In genomic region chr9:33719581-33720374, GRCh38 we compare ENCODE assay signal across 8 cellular contexts.
A peak's percentile ranks its signal among the peaks of the same experiment; 100 is the strongest.
DNase-seq lines count a peak whose midpoint lies in the region; ATAC-seq lines count a peak whose summit lies in the region.

No MANE protein-coding gene starts in this region.

- POLR2A ChIA-PET in naive thymus-derived CD8-positive, alpha-beta T cell (lab: Charles Lee): no interaction called here

- peaks cover 1 to 8% (median 6%) of the 10 kb centered on the region in 4 donors for H3K4me1 Mint-ChIP-seq in naive thymus-derived CD8-positive, alpha-beta T cell

- H3K27me3 Mint-ChIP-seq in naive thymus-derived CD8-positive, alpha-beta T cell: peaks cover 4 to 19% (median 7%) of the 10 kb centered on the region in 5 donors

- peaks cover 0 to 5% (median 4%) of the 10 kb centered on the region in 3 donors for H3K36me3 Mint-ChIP-seq in naive thymus-derived CD8-positive, alpha-beta T cell

- peaks cover 0 to 7% (median 3%) of the 10 kb centered on the region in 9 donors for H3K9me3 Mint-ChIP-seq in naive thymus-derived CD8-positive, alpha-beta T cell

- DNase-seq in EL (peak; percentile 31), SW480 (ENCODE audit: low spot score) (peak; percentile 15), cerebellar cortex (ENCODE audit: low spot score) (peak; percentile 16)
- DNase-seq in naive thymus-derived CD8-positive, alpha-beta T cell: peak in 5 of 10 donors; percentile 17 to 49 (median 24)

- ATAC-seq in HG03442 (IDR thresholded peaks at IDR 0.05; ENCODE audit: unreplicated experiment) (peak; percentile 45), GM21423 (IDR thresholded peaks at IDR 0.05; ENCODE audit: unreplicated experiment) (no peak), HG03460 (IDR thresholded peaks at IDR 0.05; ENCODE audit: unreplicated experiment) (no peak), GM18511 (IDR thresholded peaks at IDR 0.05; ENCODE audit: unreplicated experiment) (no peak)
- peak; percentile 70 to 74 for ATAC-seq in naive thymus-derived CD8-positive, alpha-beta T cell

- peak overlapping the region in 1 of 10 donors; percentile 24 for H3K27ac Mint-ChIP-seq in naive thymus-derived CD8-positive, alpha-beta T cell

- H3K4me3 Mint-ChIP-seq in naive thymus-derived CD8-positive, alpha-beta T cell: peak overlapping the region in 6 of 10 donors; percentile 22 to 79 (median 58)

Comparison
In these comparisons a context has a peak if more than half of its experiments do, and no peak if none do; other contexts are left out.
1. ATAC-seq: peak in HG03442 (single experiment) and naive thymus-derived CD8-positive, alpha-beta T cell (2 of 2); none in GM21423 (single experiment), HG03460 (single experiment) and GM18511 (single experiment).